1 cellular context compared by ENCODE assay signal in the genomic region with DNA sequence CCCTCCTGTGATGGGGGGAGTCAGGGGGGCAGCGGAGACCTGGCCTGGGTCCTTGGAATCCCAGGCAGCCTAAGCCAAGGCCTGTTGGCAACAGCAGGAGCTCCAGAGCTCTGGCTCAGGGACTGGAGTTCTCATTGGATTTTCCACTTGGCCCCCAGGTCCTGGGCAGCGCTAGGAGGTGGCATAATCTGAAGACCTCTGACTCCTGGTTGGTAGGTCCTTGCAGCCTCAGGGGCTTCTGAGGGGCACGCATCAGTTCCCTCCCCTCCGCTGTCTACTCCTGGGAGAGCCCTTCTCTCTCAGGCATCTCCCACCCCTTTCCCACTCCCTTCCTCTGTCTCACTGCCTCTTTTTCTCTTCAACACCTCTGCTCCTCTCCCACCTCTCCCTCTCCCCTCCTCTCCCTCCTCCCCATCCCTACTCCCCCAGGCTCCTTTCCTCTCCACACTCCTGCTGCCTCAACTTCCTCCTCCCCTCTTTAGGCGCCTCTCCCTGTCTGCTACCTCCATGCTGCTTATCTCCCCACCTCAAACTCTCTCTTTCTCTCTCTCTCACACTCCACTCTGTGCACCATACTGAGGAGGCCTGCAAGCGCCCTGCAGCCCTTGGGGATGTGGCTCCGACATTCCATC.
TF ChIP-seq lines count a peak whose summit lies in the region.

No MANE protein-coding gene starts in this region.

TF ChIP-seq in H1, 55 proteins besides CTCF, POLR2A, EP300 and RAD21:
- TF ChIP-seq ZNF274 (IDR thresholded peaks at IDR 0.05; ENCODE audit: borderline replicate concordance, extremely low read depth, low read length) (no peak), JUND (IDR thresholded peaks at IDR 0.05; ENCODE audit: low read length) (no peak), CBX5 (IDR thresholded peaks at IDR 0.05; ENCODE audit: low read depth, low read length) (no peak), NRF1 (IDR thresholded peaks at IDR 0.05; ENCODE audit: low read depth, low read length) (no peak), RBBP5 (IDR thresholded peaks at IDR 0.05; ENCODE audit: borderline replicate concordance, low read depth, low read length) (no peak), SUZ12 (IDR thresholded peaks at IDR 0.05; ENCODE audit: low read length) (no peak), GABPA (IDR thresholded peaks at IDR 0.05; ENCODE audit: borderline replicate concordance, insufficient read depth, low read length) (no peak), FOSL1 (IDR thresholded peaks at IDR 0.05; ENCODE audit: insufficient read depth, low read depth, low read length) (no peak), SAP30 (IDR thresholded peaks at IDR 0.05; ENCODE audit: insufficient read depth, insufficient replicate concordance, low read length) (no peak), TAF7 (optimal IDR thresholded peaks at IDR 0.05; ENCODE audit: borderline replicate concordance, low read depth, low read length) (no peak), HDAC6 (IDR thresholded peaks at IDR 0.05; ENCODE audit: low read depth, low read length) (no peak), EZH2 (IDR thresholded peaks at IDR 0.05; ENCODE audit: low read depth, low read length, severe bottlenecking) (no peak)
